ENCODE assay signal across 18 cellular contexts in the genomic region with DNA sequence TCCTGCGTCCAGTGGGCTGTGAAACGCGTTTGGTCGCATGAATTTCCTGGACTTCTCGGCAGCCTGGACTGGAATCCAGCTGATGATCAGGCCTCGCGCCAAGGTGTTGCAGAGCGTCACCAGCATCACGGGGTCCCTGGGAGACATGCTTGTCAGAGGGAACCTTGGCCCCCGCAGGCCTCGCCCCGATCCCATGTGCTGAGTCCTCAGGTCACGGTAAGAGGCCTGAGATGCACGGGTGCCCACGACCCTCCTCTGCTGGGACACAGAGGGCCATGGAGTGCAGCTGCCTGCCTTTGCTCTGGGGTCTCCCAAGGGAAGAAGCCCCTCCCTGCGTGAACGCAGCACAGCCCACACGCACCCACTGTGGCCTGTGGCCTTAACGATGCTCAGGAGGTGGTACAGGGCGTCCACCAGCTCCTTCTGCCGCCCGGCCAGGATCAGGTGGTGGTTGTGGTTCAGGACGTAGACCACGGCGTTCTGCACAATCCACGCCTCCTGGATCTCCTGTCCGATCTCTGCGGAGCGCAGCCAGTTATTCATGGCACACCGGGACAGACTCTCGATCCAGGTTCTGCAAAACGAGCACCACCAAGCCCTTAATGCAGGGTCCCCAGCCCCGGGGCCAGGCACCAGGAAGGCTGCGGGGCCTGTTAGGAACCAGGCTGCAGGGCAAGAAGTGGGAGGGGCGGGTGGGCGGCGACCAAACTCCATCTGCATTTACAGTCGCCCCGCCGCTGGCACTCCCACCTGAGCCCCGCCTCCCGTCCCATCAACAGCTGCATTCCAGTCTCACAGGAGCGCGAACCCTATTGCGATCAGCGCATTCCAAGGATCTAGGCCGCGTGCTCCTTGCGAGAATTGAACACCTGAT. TPM values are rescaled to one million over a fixed set of nuclear protein-coding genes. Genes with fewer than 3 reads are reported as not detected.
DNase-seq lines count a peak whose midpoint lies in the region; ATAC-seq and TF ChIP-seq lines count a peak whose summit lies in the region.
"Had no signal": no experiment of that assay in that cellular context is flagged by ENCODE, and none has a peak within 500 bp of the region (broad histone marks: within the 10 kb centered on the region; RNA-seq: fewer than 3 reads in every experiment).

No MANE protein-coding gene starts in this region.

- H3K4ac ChIP-seq in trophoblast cell (ENCODE audit: low read depth, low read length), result no peak overlapping the region

- peaks cover 2% of the 10 kb centered on the region for H3K27me3 Mint-ChIP-seq in CD8-positive, alpha-beta T cell (ENCODE audit: low read depth)

- no peaks in the 10 kb centered on the region for H3K4me1 ChIP-seq in CD8-positive, alpha-beta T cell (ENCODE audit: insufficient read depth, low read length)
- H3K4me1 ChIP-seq in Karpas-422 (ENCODE audit: low read length) (peaks cover 42% of the 10 kb centered on the region), trophoblast cell (ENCODE audit: control insufficient read depth in 1 of 2, insufficient read depth in 2 of 2, low read length in 2 of 2) (peaks cover 0 to 5% of the 10 kb centered on the region in 2 experiments), adrenal gland (replicated peaks in 1 of 2) (no peaks in the 10 kb centered on the region)
- H3K4me1 ChIP-seq: upper lobe of left lung had no signal

- no peak for ATAC-seq in CD8-positive, alpha-beta T cell
- ATAC-seq: effector memory CD8-positive, alpha-beta T cell; Panc1; SK-N-SH treated with all-trans-retinoic acid at 6 μM for 48 hours had no signal

- H3K23ac ChIP-seq in trophoblast cell (ENCODE audit: low read length), result no peak overlapping the region

- H3K14ac ChIP-seq in trophoblast cell (ENCODE audit: low read length), result no peak overlapping the region

- intact Hi-C loops in CD8-positive, alpha-beta T cell (cut with DNase I, micrococcal nuclease), result no loop called here
- intact Hi-C loops in adrenal gland (cut with DNase I), result no loop called here

- H2BK12ac ChIP-seq in trophoblast cell (ENCODE audit: low read length), result no peak overlapping the region

- H3K18ac ChIP-seq in trophoblast cell (ENCODE audit: low read length), result no peak overlapping the region

- no peaks in the 10 kb centered on the region for H4K20me1 ChIP-seq in Karpas-422 (ENCODE audit: insufficient read depth, low read depth, low read length)

- no CpG with 5 or more reads among the region's 49 CpGs for WGBS in trophoblast cell (ENCODE audit: extremely low coverage, insufficient coverage, insufficient read length)
- whole genome bisulfite sequencing in adrenal gland, 4 donors, result 69 to 87% (median 81%) methylated on average over 21 to 49 of the region's 49 CpGs

- H3K4me2 ChIP-seq in Karpas-422 (ENCODE audit: low read depth, low read length, poor library complexity, severe bottlenecking), result peak overlapping the region; percentile 44
- H3K4me2 ChIP-seq in trophoblast cell (ENCODE audit: low read length), result no peak overlapping the region

- peaks cover 2% of the 10 kb centered on the region for H3K4me1 Mint-ChIP-seq in CD8-positive, alpha-beta T cell (ENCODE audit: low read depth)
- H3K4me1 Mint-ChIP-seq: neural crest cell had no signal

- no peaks in the 10 kb centered on the region for H3K36me3 ChIP-seq in CD8-positive, alpha-beta T cell (ENCODE audit: insufficient read depth, low read length)
- no peaks in the 10 kb centered on the region for H3K36me3 ChIP-seq in Karpas-422 (ENCODE audit: insufficient read depth, low read length)
- H3K36me3 ChIP-seq in trophoblast cell (ENCODE audit: control insufficient read depth in 1 of 2, insufficient read depth in 2 of 2, low read length in 2 of 2), result no peaks in the 10 kb centered on the region
- H3K36me3 ChIP-seq in adrenal gland (replicated peaks in 1 of 2), result no peaks in the 10 kb centered on the region
- H3K36me3 ChIP-seq: upper lobe of left lung had no signal

- H3K27ac Mint-ChIP-seq in CD8-positive, alpha-beta T cell, result no peak overlapping the region
- H3K27ac Mint-ChIP-seq: effector memory CD8-positive, alpha-beta T cell had no signal

- H3K9me2 ChIP-seq in Karpas-422 (replicated peaks; ENCODE audit: insufficient read depth, low read length), result no peaks in the 10 kb centered on the region

- H3K27me3 ChIP-seq in CD8-positive, alpha-beta T cell (ENCODE audit: insufficient read depth, low read length), result no peaks in the 10 kb centered on the region
- no peaks in the 10 kb centered on the region for H3K27me3 ChIP-seq in Karpas-422 (ENCODE audit: low read length)
- no peaks in the 10 kb centered on the region for H3K27me3 ChIP-seq in trophoblast cell (ENCODE audit: insufficient read depth, low read length)
- no peaks in the 10 kb centered on the region for H3K27me3 ChIP-seq in adrenal gland
- H3K27me3 ChIP-seq: upper lobe of left lung had no signal

- no peaks in the 10 kb centered on the region for H3K9me3 Mint-ChIP-seq in CD8-positive, alpha-beta T cell
- H3K9me3 Mint-ChIP-seq: effector memory CD8-positive, alpha-beta T cell; neural crest cell had no signal

- no peak overlapping the region for H2AK5ac ChIP-seq in trophoblast cell (ENCODE audit: low read length)

- no peak overlapping the region for H2BK5ac ChIP-seq in trophoblast cell (ENCODE audit: low read depth, low read length, poor library complexity)

- H3K9ac ChIP-seq in Karpas-422 (ENCODE audit: low read length) (0 out of 2 replicates have a peak overlapping the region, but pooled peaks have one; percentile 53), trophoblast cell (ENCODE audit: low read length) (no peak overlapping the region)

- no peak for TF ChIP-seq CTCF in CD8-positive, alpha-beta T cell (IDR thresholded peaks at IDR 0.05)
- TF ChIP-seq CTCF in adrenal gland (IDR thresholded peaks at IDR 0.05) (no peak), GM13976 (IDR thresholded peaks at IDR 0.05; ENCODE audit: borderline replicate concordance, control extremely low read depth, extremely low read depth, insufficient read depth, missing control alignments) (no peak)

- POLR2A ChIA-PET in CD8-positive, alpha-beta T cell (lab: Charles Lee), result no interaction called here

- no peaks in the 10 kb centered on the region for H3K9me3 ChIP-seq in CD8-positive, alpha-beta T cell (ENCODE audit: low read length)
- H3K9me3 ChIP-seq in Karpas-422 (ENCODE audit: low read length) (no peaks in the 10 kb centered on the region), trophoblast cell (ENCODE audit: insufficient read depth, low read depth, low read length) (peaks cover 9% of the 10 kb centered on the region), adrenal gland (replicated peaks in 1 of 3) (no peaks in the 10 kb centered on the region)
- H3K9me3 ChIP-seq: upper lobe of left lung had no signal

- CTCF ChIA-PET in CD8-positive, alpha-beta T cell (lab: Charles Lee), result no interaction called here

- no peak for DNase-seq in CD8-positive, alpha-beta T cell
- DNase-seq in Karpas-422 (no peak), iPS DF 4.7 (ENCODE audit: extremely low read depth, low spot score) (peak; percentile 36), trophoblast cell (no peak), C1 segment of cervical spinal cord (lab: John Stamatoyannopoulos, UW) (no peak), adrenal gland (no peak), GM13976 (ENCODE audit: low spot score) (no peak)
- DNase-seq: activated gamma-delta T cell treated with Interleukin-2 at 50 U/mL for 16 hours; effector memory CD8-positive, alpha-beta T cell; NCI-H1436; stimulated activated naive CD4-positive, alpha-beta T cell treated with Interleukin-2 at 50 U/mL for 16 hours; T1000 had no signal

- H2AFZ ChIP-seq in Karpas-422 (ENCODE audit: low read length), result no peak overlapping the region
- H2AFZ ChIP-seq in trophoblast cell (ENCODE audit: insufficient read depth, low read length, poor library complexity), result no peak overlapping the region

- H3K27ac ChIP-seq in CD8-positive, alpha-beta T cell (ENCODE audit: low read depth, low read length), result no peak overlapping the region
- H3K27ac ChIP-seq in Karpas-422 (ENCODE audit: low read length), result no peak overlapping the region; the same call in 1 of the 2 replicates
- no peak overlapping the region for H3K27ac ChIP-seq in trophoblast cell (ENCODE audit: low read depth, low read length)
- no peak overlapping the region for H3K27ac ChIP-seq in adrenal gland
- H3K27ac ChIP-seq: upper lobe of left lung had no signal

- no peak overlapping the region for H3K4me3 ChIP-seq in CD8-positive, alpha-beta T cell (ENCODE audit: low read depth, low read length)
- no peak overlapping the region for H3K4me3 ChIP-seq in Karpas-422 (ENCODE audit: low read length)
- peak overlapping the region; percentile 18 for H3K4me3 ChIP-seq in trophoblast cell (ENCODE audit: low read depth, low read length)
- H3K4me3 ChIP-seq in adrenal gland, result no peak overlapping the region
- H3K4me3 ChIP-seq: upper lobe of left lung had no signal

- no peak overlapping the region for H4K91ac ChIP-seq in trophoblast cell (ENCODE audit: low read depth, low read length)

- no peaks in the 10 kb centered on the region for H3K79me1 ChIP-seq in trophoblast cell (ENCODE audit: low read length)

- H4K8ac ChIP-seq in trophoblast cell (ENCODE audit: low read depth, low read length), result no peak overlapping the region

- peak overlapping the region; percentile 53 for H3K4me3 Mint-ChIP-seq in CD8-positive, alpha-beta T cell
- H3K4me3 Mint-ChIP-seq: effector memory CD8-positive, alpha-beta T cell; neural crest cell had no signal

- H3K79me2 ChIP-seq in Karpas-422 (ENCODE audit: low read length) (no peaks in the 10 kb centered on the region), trophoblast cell (ENCODE audit: control insufficient read depth, insufficient read depth, low read length, poor library complexity) (no peaks in the 10 kb centered on the region)

- H2BK120ac ChIP-seq in trophoblast cell (ENCODE audit: insufficient read depth, low read length, poor library complexity), result no peak overlapping the region

- no peak overlapping the region for H4K12ac ChIP-seq in trophoblast cell (ENCODE audit: low read depth, low read length)

- in situ Hi-C loops in GM13976 (cut with MboI; ENCODE audit: low sequenced_read_pairs, unreplicated experiment), result no loop called here

- no peak for TF ChIP-seq POLR2A in adrenal gland (IDR thresholded peaks at IDR 0.05)

- no peaks in the 10 kb centered on the region for H3K36me3 Mint-ChIP-seq in CD8-positive, alpha-beta T cell

RNA-seq across cellular contexts. Expression of a gene that starts 29.4 kb away (rescaled TPM):
- not detected for total RNA-seq in CD8-positive, alpha-beta T cell
- total RNA-seq in Karpas-422 (2014; rRNA removed; shearing (Covaris generic); ENCODE audit: low replicate concordance), result 0.22 and 1.5 TPM in 2 replicates
- polyA plus RNA-seq in trophoblast cell (2013), result 0.50 and 0.64 TPM in 2 replicates
- 1 to 10 TPM in 2 of 8 donors, under 1 TPM in 3, not detected in 3; 0.15 to 1.2 (median 0.85) TPM for total RNA-seq in adrenal gland
- polyA plus RNA-seq in adrenal gland, result 1 to 10 TPM in 2 of 3 donors, under 1 TPM in 1; 0.73 to 5.5 (median 1.1) TPM
- total RNA-seq: mesenteric fat pad had no signal
- polyA plus RNA-seq: aorta had no signal
